ENCODE assay signal across 1 cellular context in the genomic region with DNA sequence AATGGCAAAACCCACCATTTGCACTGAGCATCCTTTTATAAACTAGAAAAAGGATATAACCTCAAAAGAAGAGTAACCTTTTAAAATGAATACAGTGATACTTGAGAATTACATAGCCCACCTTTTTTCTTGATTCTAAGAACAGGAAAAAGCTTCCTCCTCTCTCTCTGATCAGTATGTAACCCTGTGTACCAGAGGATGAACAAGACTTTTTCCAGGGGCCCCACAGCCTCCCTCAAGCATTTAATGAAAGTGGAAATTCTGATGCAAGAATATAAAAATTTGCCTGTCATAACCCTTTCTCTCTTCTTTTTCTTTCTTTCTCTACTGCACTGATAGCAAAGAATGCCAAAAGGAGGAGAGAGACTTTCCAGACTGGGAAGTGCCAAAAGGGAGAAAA.
TF ChIP-seq lines count a peak whose summit lies in the region.

No MANE protein-coding gene starts in this region.

TF ChIP-seq in WTC11, 78 proteins besides CTCF, POLR2A, EP300 and RAD21 (continued from another document):
- TF ChIP-seq, protein P1, sequence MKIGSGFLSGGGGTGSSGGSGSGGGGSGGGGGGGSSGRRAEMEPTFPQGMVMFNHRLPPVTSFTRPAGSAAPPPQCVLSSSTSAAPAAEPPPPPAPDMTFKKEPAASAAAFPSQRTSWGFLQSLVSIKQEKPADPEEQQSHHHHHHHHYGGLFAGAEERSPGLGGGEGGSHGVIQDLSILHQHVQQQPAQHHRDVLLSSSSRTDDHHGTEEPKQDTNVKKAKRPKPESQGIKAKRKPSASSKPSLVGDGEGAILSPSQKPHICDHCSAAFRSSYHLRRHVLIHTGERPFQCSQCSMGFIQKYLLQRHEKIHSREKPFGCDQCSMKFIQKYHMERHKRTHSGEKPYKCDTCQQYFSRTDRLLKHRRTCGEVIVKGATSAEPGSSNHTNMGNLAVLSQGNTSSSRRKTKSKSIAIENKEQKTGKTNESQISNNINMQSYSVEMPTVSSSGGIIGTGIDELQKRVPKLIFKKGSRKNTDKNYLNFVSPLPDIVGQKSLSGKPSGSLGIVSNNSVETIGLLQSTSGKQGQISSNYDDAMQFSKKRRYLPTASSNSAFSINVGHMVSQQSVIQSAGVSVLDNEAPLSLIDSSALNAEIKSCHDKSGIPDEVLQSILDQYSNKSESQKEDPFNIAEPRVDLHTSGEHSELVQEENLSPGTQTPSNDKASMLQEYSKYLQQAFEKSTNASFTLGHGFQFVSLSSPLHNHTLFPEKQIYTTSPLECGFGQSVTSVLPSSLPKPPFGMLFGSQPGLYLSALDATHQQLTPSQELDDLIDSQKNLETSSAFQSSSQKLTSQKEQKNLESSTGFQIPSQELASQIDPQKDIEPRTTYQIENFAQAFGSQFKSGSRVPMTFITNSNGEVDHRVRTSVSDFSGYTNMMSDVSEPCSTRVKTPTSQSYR (CRISPR knock-in tag; IDR thresholded peaks at IDR 0.05) = no peak
- TF ChIP-seq GABPB1 (CRISPR knock-in tag; IDR thresholded peaks at IDR 0.05) (no peak), AR (CRISPR knock-in tag; IDR thresholded peaks at IDR 0.05) (no peak)
